Comparison of ENCODE assay signal across 2 cellular contexts in the genomic region with DNA sequence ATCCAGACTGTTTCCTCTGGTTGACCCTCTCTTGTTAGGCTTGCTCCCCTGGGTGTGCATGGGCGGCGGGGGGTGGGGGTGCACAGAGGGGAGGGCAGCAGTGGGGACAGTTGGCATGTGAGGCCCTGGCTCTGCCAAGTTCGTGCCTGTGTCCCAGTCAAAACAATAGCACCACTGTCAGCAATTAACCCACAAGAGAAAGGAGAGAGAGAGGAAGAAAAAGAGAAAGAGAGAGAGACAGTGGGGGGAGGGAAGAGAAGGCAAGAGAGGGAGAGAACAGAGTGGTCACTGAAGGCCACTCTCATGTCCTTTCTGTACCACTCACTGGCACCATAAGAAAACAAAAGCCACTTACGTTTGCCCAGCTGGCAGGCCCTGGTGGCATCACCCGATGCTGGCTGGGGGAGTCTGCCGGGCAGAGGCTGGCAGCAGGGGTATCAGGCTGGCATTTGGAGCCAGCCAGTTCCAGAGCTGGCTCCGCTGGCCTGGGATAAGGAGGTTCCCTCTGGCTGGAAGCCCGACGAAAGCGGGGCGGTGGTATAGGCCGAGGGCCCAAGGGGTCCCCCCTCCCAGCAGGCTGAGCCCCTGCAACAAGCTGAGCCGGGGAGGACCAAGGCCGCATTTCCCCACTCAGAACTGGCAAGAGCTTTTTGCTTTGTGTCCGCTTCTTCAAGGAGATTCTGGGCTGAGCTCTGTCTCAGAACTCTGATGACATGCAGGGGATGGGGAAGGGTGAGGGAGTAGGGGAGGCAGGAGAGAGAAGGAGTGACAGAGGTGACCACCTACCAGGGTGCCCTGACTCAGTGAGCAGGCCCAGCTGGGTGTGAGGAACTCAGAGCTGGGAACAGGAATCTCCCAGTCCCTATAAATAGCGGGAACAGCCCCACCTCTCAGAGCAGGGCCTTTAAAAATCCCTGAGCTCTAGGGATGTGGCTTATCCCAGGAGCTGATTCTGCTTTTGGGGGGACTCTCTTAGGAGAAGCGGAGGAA.
TF ChIP-seq lines count a peak whose summit lies in the region.

No MANE protein-coding gene starts in this region.

TF ChIP-seq in liver, 16 proteins besides CTCF, POLR2A, EP300 and RAD21:
- TF ChIP-seq REST (IDR thresholded peaks at IDR 0.05) = no peak
- TF ChIP-seq, protein P1, sequence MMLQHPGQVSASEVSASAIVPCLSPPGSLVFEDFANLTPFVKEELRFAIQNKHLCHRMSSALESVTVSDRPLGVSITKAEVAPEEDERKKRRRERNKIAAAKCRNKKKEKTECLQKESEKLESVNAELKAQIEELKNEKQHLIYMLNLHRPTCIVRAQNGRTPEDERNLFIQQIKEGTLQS (IDR thresholded peaks at IDR 0.05) = no peak

TF ChIP-seq in HepG2, 621 proteins besides CTCF, POLR2A, EP300 and RAD21:
- TF ChIP-seq ZBTB38 (CRISPR knock-in tag; IDR thresholded peaks at IDR 0.05) (no peak), ZNF101 (CRISPR knock-in tag; IDR thresholded peaks at IDR 0.05; ENCODE audit: borderline replicate concordance, low read depth) (no peak), ZNF136 (CRISPR knock-in tag; IDR thresholded peaks at IDR 0.05; ENCODE audit: low read depth) (no peak), ZSCAN30 (CRISPR knock-in tag; IDR thresholded peaks at IDR 0.05) (no peak), CHD2 (IDR thresholded peaks at IDR 0.05; ENCODE audit: low read depth, low read length) (no peak), MTA1 (CRISPR knock-in tag; IDR thresholded peaks at IDR 0.05; ENCODE audit: borderline replicate concordance) (no peak), GABPB1 (CRISPR knock-in tag; IDR thresholded peaks at IDR 0.05) (no peak), ZNF562 (CRISPR knock-in tag; IDR thresholded peaks at IDR 0.05; ENCODE audit: borderline replicate concordance) (no peak), NCOA5 (CRISPR knock-in tag; IDR thresholded peaks at IDR 0.05) (no peak), SIX1 (CRISPR knock-in tag; IDR thresholded peaks at IDR 0.05; ENCODE audit: borderline replicate concordance) (no peak), NBN (conservative IDR thresholded peaks at IDR 0.05) (no peak), ZNF205 (CRISPR knock-in tag; IDR thresholded peaks at IDR 0.05) (no peak), HMGA1 (CRISPR knock-in tag; conservative IDR thresholded peaks at IDR 0.05) (no peak), NFE2 (CRISPR knock-in tag; IDR thresholded peaks at IDR 0.05) (no peak), ZNF10 (CRISPR knock-in tag; IDR thresholded peaks at IDR 0.05; ENCODE audit: borderline replicate concordance, low read depth) (no peak), MAF1 (CRISPR knock-in tag; IDR thresholded peaks at IDR 0.05; ENCODE audit: borderline replicate concordance) (no peak)
- TF ChIP-seq, protein P2, sequence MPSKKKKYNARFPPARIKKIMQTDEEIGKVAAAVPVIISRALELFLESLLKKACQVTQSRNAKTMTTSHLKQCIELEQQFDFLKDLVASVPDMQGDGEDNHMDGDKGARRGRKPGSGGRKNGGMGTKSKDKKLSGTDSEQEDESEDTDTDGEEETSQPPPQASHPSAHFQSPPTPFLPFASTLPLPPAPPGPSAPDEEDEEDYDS (CRISPR knock-in tag; IDR thresholded peaks at IDR 0.05) = no peak
- TF ChIP-seq, protein P3, sequence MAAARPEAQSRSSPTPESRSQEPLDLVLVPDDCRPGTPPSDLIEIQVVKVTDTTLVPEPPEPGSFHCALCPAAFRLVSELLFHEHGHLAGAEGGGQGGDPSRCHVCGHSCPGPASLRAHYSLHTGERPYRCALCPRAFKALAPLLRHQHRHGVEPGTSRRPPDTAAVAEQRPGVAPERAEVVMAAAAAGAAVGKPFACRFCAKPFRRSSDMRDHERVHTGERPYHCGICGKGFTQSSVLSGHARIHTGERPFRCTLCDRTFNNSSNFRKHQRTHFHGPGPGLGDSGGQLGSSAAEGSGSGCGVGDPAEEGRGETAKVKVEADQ (CRISPR knock-in tag; IDR thresholded peaks at IDR 0.05; ENCODE audit: borderline replicate concordance) = no peak
- TF ChIP-seq, protein P4, sequence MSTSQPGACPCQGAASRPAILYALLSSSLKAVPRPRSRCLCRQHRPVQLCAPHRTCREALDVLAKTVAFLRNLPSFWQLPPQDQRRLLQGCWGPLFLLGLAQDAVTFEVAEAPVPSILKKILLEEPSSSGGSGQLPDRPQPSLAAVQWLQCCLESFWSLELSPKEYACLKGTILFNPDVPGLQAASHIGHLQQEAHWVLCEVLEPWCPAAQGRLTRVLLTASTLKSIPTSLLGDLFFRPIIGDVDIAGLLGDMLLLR (CRISPR knock-in tag; IDR thresholded peaks at IDR 0.05) = no peak
